In genomic region chr17:71759422-71760060, GRCh38 we compare ENCODE assay signal across 13 cellular contexts.
DNase-seq lines count a peak whose midpoint lies in the region; ATAC-seq, FAIRE-seq and TF ChIP-seq lines count a peak whose summit lies in the region.
"Had no signal": no experiment of that assay in that cellular context is flagged by ENCODE, and none has a peak within 500 bp of the region (broad histone marks: within the 10 kb centered on the region; RNA-seq: fewer than 3 reads in every experiment).

No MANE protein-coding gene starts in this region.

- in situ Hi-C loops in K562 (cut with MboI) = no loop called here

- no peaks in the 10 kb centered on the region for H3K36me3 Mint-ChIP-seq in effector memory CD8-positive, alpha-beta T cell (ENCODE audit: insufficient read depth)

- no peak overlapping the region for H3K4me3 ChIP-seq in A549
- no peak overlapping the region for H3K4me3 ChIP-seq in HCT116 (replicated peaks in 1 of 2; ENCODE audit: low read depth in 1 of 2, low read length in 2 of 2)
- H3K4me3 ChIP-seq in K562 = no peak overlapping the region

- no peak overlapping the region for H3K27ac Mint-ChIP-seq in effector memory CD8-positive, alpha-beta T cell
- H3K27ac Mint-ChIP-seq: H9 had no signal

- H3K36me3 ChIP-seq in HCT116 (ENCODE audit: control insufficient read depth in 1 of 2, insufficient read depth in 2 of 2, low read length in 2 of 2) (no peaks in the 10 kb centered on the region), K562 (ENCODE audit: control insufficient read depth, insufficient read depth, low read length) (no peaks in the 10 kb centered on the region)

- no TSS peak for BruUV-seq in HCT116 (replicated peaks; lab: Mats Ljungman, UMichigan)
- no TSS peak for BruUV-seq in K562 (replicated peaks; lab: Mats Ljungman, UMichigan)

- TF ChIP-seq EP300 in A549 (IDR thresholded peaks at IDR 0.05) (no peak), K562 (IDR thresholded peaks at IDR 0.05; ENCODE audit: low read length) (no peak)

- intact Hi-C loops in HCT116 (cut with micrococcal nuclease) (loop anchor here (5.0 to 10.0 kb wide), 5 partner anchors 522 to 1125 kb away; no protein-coding TSS in a partner anchor), K562 (cut with micrococcal nuclease) (no loop called here)

- TF ChIP-seq RAD21 in A549 (conservative IDR thresholded peaks at IDR 0.05 in 1 of 2, IDR thresholded peaks at IDR 0.05 in 1 of 2) (no peak), HCT116 (IDR thresholded peaks at IDR 0.05; ENCODE audit: low read depth) (no peak), K562 (CRISPR knock-in tag; conservative IDR thresholded peaks at IDR 0.05 in 1 of 2, IDR thresholded peaks at IDR 0.05 in 1 of 2) (no peak)

- H3K9me1 ChIP-seq in K562 (ENCODE audit: control insufficient read depth, insufficient read depth, low read length) = no peaks in the 10 kb centered on the region

- no peak for TF ChIP-seq CTCF in A549 (IDR thresholded peaks at IDR 0.05)
- no peak for TF ChIP-seq CTCF in HCT116 (IDR thresholded peaks at IDR 0.05 in 2 of 3, conservative IDR thresholded peaks at IDR 0.05 in 1 of 3; ENCODE audit: borderline replicate concordance in 1 of 3, insufficient read depth in 1 of 3, low read depth in 2 of 3, low read length in 2 of 3)
- no peak for TF ChIP-seq CTCF in K562 (IDR thresholded peaks at IDR 0.05 in 2 of 3, conservative IDR thresholded peaks at IDR 0.05 in 1 of 3; ENCODE audit: insufficient read depth in 2 of 3, low read depth in 1 of 3, low read length in 3 of 3)

- H3K4me3 Mint-ChIP-seq in effector memory CD8-positive, alpha-beta T cell = no peak overlapping the region
- H3K4me3 Mint-ChIP-seq: H9 had no signal

- H2AFZ ChIP-seq in HCT116 (ENCODE audit: low read depth, low read length, poor library complexity, severe bottlenecking) = peak overlapping the region; percentile 27
- no peak overlapping the region for H2AFZ ChIP-seq in K562 (ENCODE audit: low read depth, low read length)

- H4K20me1 ChIP-seq in HCT116 (ENCODE audit: insufficient read depth) = no peaks in the 10 kb centered on the region
- no peaks in the 10 kb centered on the region for H4K20me1 ChIP-seq in K562 (replicated peaks; ENCODE audit: control insufficient read depth, insufficient read depth, low read length)

- no peaks in the 10 kb centered on the region for H3K4me1 Mint-ChIP-seq in effector memory CD8-positive, alpha-beta T cell (ENCODE audit: low read depth in 2 of 2)
- H3K4me1 Mint-ChIP-seq: H9 had no signal

- ATAC-seq in A549 = no peak
- ATAC-seq in HCT116 = no peak
- ATAC-seq in K562 = no peak
- no peak for ATAC-seq in effector memory CD8-positive, alpha-beta T cell (replicated peaks)
- ATAC-seq in HG02840 (IDR thresholded peaks at IDR 0.05; ENCODE audit: low FRiP score, unreplicated experiment) = no peak

- WGBS in A549 (ENCODE audit: missing lambda C conversion rate) = 31% methylated on average over 8 of the region's 8 CpGs
- WGBS in K562 (ENCODE audit: insufficient coverage, low coverage, missing lambda C conversion rate) = 0% methylated on average over 8 of the region's 8 CpGs

- no peak for TF ChIP-seq POLR2A in A549 (IDR thresholded peaks at IDR 0.05; ENCODE audit: low read length)
- no peak for TF ChIP-seq POLR2A in HCT116 (IDR thresholded peaks at IDR 0.05; ENCODE audit: borderline replicate concordance, extremely low read depth, insufficient read depth, insufficient read length)
- no peak for TF ChIP-seq POLR2A in K562 (conservative IDR thresholded peaks at IDR 0.05)

- FAIRE-seq in A549 (lab: Jason Lieb, UNC) (peak; percentile 81), K562 (lab: Jason Lieb, UNC) (no peak)

- RAD21 ChIA-PET in HCT116 (lab: Charles Lee; ENCODE audit: low non-redundant PET in 1 of 2, low total read pairs in 2 of 2, uncharacterized antibody in 2 of 2, unreplicated experiment in 2 of 2) = no interaction called here

- H3K79me2 ChIP-seq in HCT116 (ENCODE audit: insufficient read depth, low read length) (no peaks in the 10 kb centered on the region), K562 (ENCODE audit: control insufficient read depth, insufficient read depth, low read length) (no peaks in the 10 kb centered on the region)

- H3K27me3 Mint-ChIP-seq in effector memory CD8-positive, alpha-beta T cell = no peaks in the 10 kb centered on the region

- H3K9me3 ChIP-seq in A549 (no peaks in the 10 kb centered on the region), HCT116 (ENCODE audit: control insufficient read depth in 1 of 2, insufficient read depth in 1 of 2, low read depth in 1 of 2, low read length in 2 of 2) (no peaks in the 10 kb centered on the region), K562 (replicated peaks; ENCODE audit: control insufficient read depth, insufficient read depth, low read depth, low read length) (no peaks in the 10 kb centered on the region)

- H3K9me2 ChIP-seq in HCT116 (ENCODE audit: insufficient read depth) = no peaks in the 10 kb centered on the region

- H3K9ac ChIP-seq in HCT116 (ENCODE audit: low read length) = no peak overlapping the region
- no peak overlapping the region for H3K9ac ChIP-seq in K562 (ENCODE audit: insufficient read depth in 1 of 2, low read depth in 2 of 2, low read length in 2 of 2)

- H3K4me2 ChIP-seq in A549 (no peak overlapping the region), HCT116 (ENCODE audit: low read length) (no peak overlapping the region), K562 (ENCODE audit: insufficient read depth, low read length) (no peak overlapping the region)

- H3K4me1 ChIP-seq in A549 (no peaks in the 10 kb centered on the region), HCT116 (ENCODE audit: control insufficient read depth in 1 of 2, insufficient read depth in 2 of 2, low read length in 2 of 2) (peaks cover 0 to 9% of the 10 kb centered on the region in 2 experiments; a peak in 2 of 4 replicates), K562 (replicated peaks in 1 of 2; ENCODE audit: control insufficient read depth in 2 of 2, insufficient read depth in 2 of 2, low read length in 2 of 2) (no peaks in the 10 kb centered on the region)

- no peaks in the 10 kb centered on the region for H3K27me3 ChIP-seq in HCT116 (ENCODE audit: insufficient read depth, low read length)
- H3K27me3 ChIP-seq in K562 (ENCODE audit: control insufficient read depth in 2 of 2, insufficient read depth in 2 of 2, low read length in 2 of 2) = no peaks in the 10 kb centered on the region

- H3K9me3 Mint-ChIP-seq in effector memory CD8-positive, alpha-beta T cell = peaks cover 0 to 2% of the 10 kb centered on the region in 2 donors
- H3K9me3 Mint-ChIP-seq: H9 had no signal

- POLR2A ChIA-PET in A549 (lab: Yijun Ruan, JAX) = interaction anchor here (0.5 kb wide), 1 partner anchor 51 kb away, joined by 3 read pairs; no protein-coding TSS in a partner anchor
- POLR2A ChIA-PET in HCT116 (lab: Charles Lee) = no interaction called here
- POLR2A ChIA-PET in K562 (lab: Yijun Ruan, JAX) = no interaction called here

- DNase-seq in A549 (ENCODE audit: low read depth in 1 of 2, low spot score in 1 of 2) = no peak
- DNase-seq in HCT116 (ENCODE audit: low read depth, low spot score) = no peak
- DNase-seq in NCI-H69 (lab: John Stamatoyannopoulos, UW) = peak; percentile 51
- DNase-seq in K562 (ENCODE audit: extremely low read depth in 1 of 4, low spot score in 3 of 4) = no peak
- no peak for DNase-seq in effector memory CD8-positive, alpha-beta T cell
- DNase-seq in amygdala (lab: John Stamatoyannopoulos, UW) = no peak
- DNase-seq in cerebellum (ENCODE audit: low spot score) = no peak
- DNase-seq: C1 segment of cervical spinal cord, H9, MV-4-11, NCI-H187 treated with DMSO at 0.1 percent for 48 hours, SIG-M5 had no signal

- no peak overlapping the region for H3K27ac ChIP-seq in A549
- H3K27ac ChIP-seq in HCT116 (ENCODE audit: low read depth, low read length) = no peak overlapping the region
- H3K27ac ChIP-seq in K562 (ENCODE audit: extremely low read depth, low read depth, low read length) = no peak overlapping the region

- CTCF ChIA-PET in A549 (lab: Yijun Ruan, JAX) = no interaction called here
- CTCF ChIA-PET in HCT116 (lab: Charles Lee) = interaction anchor here (0.6 to 1.4 kb wide), 2 partner anchors 203 to 286 kb away, joined by 4 to 8 read pairs; no protein-coding TSS in a partner anchor
- CTCF ChIA-PET in K562 (lab: Yijun Ruan, JAX; ENCODE audit: low intra/inter-chr PET ratio) = no interaction called here

TF ChIP-seq in A549, 52 proteins besides CTCF, POLR2A, EP300 and RAD21:
- TF ChIP-seq MAFK (IDR thresholded peaks at IDR 0.05; ENCODE audit: partially characterized antibody) (peak; percentile 70), FOSB (CRISPR knock-in tag; IDR thresholded peaks at IDR 0.05) (no peak)

TF ChIP-seq in HCT116, 20 proteins besides CTCF, POLR2A, EP300 and RAD21 (continues in another document):
- TF ChIP-seq ZFX (IDR thresholded peaks at IDR 0.05) (no peak), EZH2 (IDR thresholded peaks at IDR 0.05) (no peak), YY1 (IDR thresholded peaks at IDR 0.05; ENCODE audit: extremely low read depth, insufficient replicate concordance, low read depth, low read length) (no peak), CEBPB (IDR thresholded peaks at IDR 0.05; ENCODE audit: low read depth) (no peak)

TF ChIP-seq in K562, 482 proteins besides CTCF, POLR2A, EP300 and RAD21:
- TF ChIP-seq MCM2 (IDR thresholded peaks at IDR 0.05; ENCODE audit: low read depth) (no peak), NR4A1 (CRISPR knock-in tag; IDR thresholded peaks at IDR 0.05) (no peak), NR4A1 (tag; IDR thresholded peaks at IDR 0.05) (no peak), C11orf30 (IDR thresholded peaks at IDR 0.05; ENCODE audit: low read depth) (peak; percentile 17; the same call in 1 of the 2 replicates), ZNF316 (IDR thresholded peaks at IDR 0.05) (peak; percentile 36; the same call in 1 of the 2 replicates)

Comparison
In these comparisons a context has a peak if more than half of its experiments do, and no peak if none do; other contexts are left out.
1. Of the 35 proteins assayed by ChIP-seq in both K562 and A549: peak only in K562: none; only in A549: MAFK; in both: none; in neither: 34.